14 cellular contexts compared by ENCODE assay signal in the genomic region with DNA sequence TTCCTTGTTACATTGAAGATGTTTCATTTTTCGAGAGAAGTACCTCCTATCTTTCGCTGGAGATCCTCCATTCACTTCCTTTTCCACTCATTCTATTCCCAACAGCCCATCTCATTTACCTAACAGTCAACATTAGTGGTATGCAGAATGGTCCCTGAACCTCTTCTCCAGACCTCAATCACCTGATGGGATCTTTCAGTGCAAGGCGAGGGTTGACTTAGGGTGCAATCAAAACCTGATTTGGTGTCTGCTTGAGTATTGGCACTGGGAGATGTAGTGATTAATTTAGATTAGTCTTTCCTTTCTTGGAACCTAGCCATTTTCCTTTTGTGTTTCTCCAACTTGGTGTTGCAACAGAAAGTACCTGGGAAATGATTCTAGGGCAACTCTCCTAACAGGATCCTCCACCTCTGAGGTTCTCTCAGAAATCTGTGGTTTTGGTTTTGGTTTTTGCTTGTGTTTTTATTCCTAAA. TPM values are rescaled to one million over a fixed set of nuclear protein-coding genes. Genes with fewer than 3 reads are reported as not detected.
DNase-seq lines count a peak whose midpoint lies in the region; ATAC-seq and TF ChIP-seq lines count a peak whose summit lies in the region.
"Had no signal": no experiment of that assay in that cellular context is flagged by ENCODE, and none has a peak within 500 bp of the region (broad histone marks: within the 10 kb centered on the region; RNA-seq: fewer than 3 reads in every experiment).

No MANE protein-coding gene starts in this region.

- H3K9me2 ChIP-seq in HCT116 (ENCODE audit: insufficient read depth) = no peaks in the 10 kb centered on the region

- H3K27me3 ChIP-seq in HCT116 (ENCODE audit: insufficient read depth, low read length) = no peaks in the 10 kb centered on the region

- H3K36me3 Mint-ChIP-seq in WTC11 = peaks cover 20% of the 10 kb centered on the region

- H3K4me1 Mint-ChIP-seq in WTC11 = peaks cover 18% of the 10 kb centered on the region

- RAD21 ChIA-PET in HCT116 (lab: Charles Lee; ENCODE audit: low non-redundant PET in 1 of 2, low total read pairs in 2 of 2, uncharacterized antibody in 2 of 2, unreplicated experiment in 2 of 2) = no interaction called here

- H3K4me1 ChIP-seq in HCT116 (ENCODE audit: control insufficient read depth in 1 of 2, insufficient read depth in 2 of 2, low read length in 2 of 2) = no peaks in the 10 kb centered on the region

- intact Hi-C loops in HCT116 (cut with micrococcal nuclease) = no loop called here

- H3K27ac Mint-ChIP-seq in WTC11 = peak overlapping the region; percentile 42; the same call in 1 of the 2 replicates

- no peak overlapping the region for H3K4me3 ChIP-seq in HCT116 (replicated peaks in 1 of 2; ENCODE audit: low read depth in 1 of 2, low read length in 2 of 2)

- no peaks in the 10 kb centered on the region for H3K27me3 Mint-ChIP-seq in WTC11 (ENCODE audit: low read depth)

- no peaks in the 10 kb centered on the region for H3K9me3 ChIP-seq in HCT116 (ENCODE audit: control insufficient read depth in 1 of 2, insufficient read depth in 1 of 2, low read depth in 1 of 2, low read length in 2 of 2)

- BruUV-seq in HCT116 (replicated peaks; lab: Mats Ljungman, UMichigan) = no TSS peak

- no peak for TF ChIP-seq POLR2A in HCT116 (IDR thresholded peaks at IDR 0.05; ENCODE audit: borderline replicate concordance, extremely low read depth, insufficient read depth, insufficient read length)

- peaks cover 11 to 13% of the 10 kb centered on the region in 2 experiments; a peak in 3 of 4 replicates for H3K36me3 ChIP-seq in HCT116 (ENCODE audit: control insufficient read depth in 1 of 2, insufficient read depth in 2 of 2, low read length in 2 of 2)

- TF ChIP-seq RAD21 in HCT116 (IDR thresholded peaks at IDR 0.05; ENCODE audit: low read depth) = no peak

- TF ChIP-seq CTCF in HCT116 (IDR thresholded peaks at IDR 0.05 in 2 of 3, conservative IDR thresholded peaks at IDR 0.05 in 1 of 3; ENCODE audit: borderline replicate concordance in 1 of 3, insufficient read depth in 1 of 3, low read depth in 2 of 3, low read length in 2 of 3) = no peak
- TF ChIP-seq CTCF in WTC11 (IDR thresholded peaks at IDR 0.05) = no peak

- H2AFZ ChIP-seq in HCT116 (ENCODE audit: low read depth, low read length, poor library complexity, severe bottlenecking) = no peak overlapping the region

- no peaks in the 10 kb centered on the region for H3K79me2 ChIP-seq in HCT116 (ENCODE audit: insufficient read depth, low read length)

- H4K20me1 ChIP-seq in HCT116 (ENCODE audit: insufficient read depth) = no peaks in the 10 kb centered on the region

- DNase-seq in NCI-H2107 treated with DMSO at 0.1 percent for 48 hours (lab: John Stamatoyannopoulos, UW; ENCODE audit: unreplicated experiment) (peak; percentile 56), NCI-H2107 (lab: John Stamatoyannopoulos, UW) (no peak), HCT116 (ENCODE audit: low read depth, low spot score) (no peak), WTC11 (ENCODE audit: low spot score) (no peak), left lobe of liver (ENCODE audit: low spot score) (no peak), NCI-H187 (lab: John Stamatoyannopoulos, UW) (no peak)
- DNase-seq: amygdala; effector CD4-positive, alpha-beta T cell; left cardiac atrium; NCI-H1694 treated with DMSO at 0.1 percent for 48 hours; nucleus accumbens; T-helper 9 cell had no signal

- no peak for ATAC-seq in HCT116
- ATAC-seq in WTC11 = peak; percentile 27
- ATAC-seq in left lobe of liver = peak; percentile 45
- ATAC-seq in HG03135 (IDR thresholded peaks at IDR 0.05; ENCODE audit: unreplicated experiment) = no peak
- no peak for ATAC-seq in HG03108 (IDR thresholded peaks at IDR 0.05; ENCODE audit: unreplicated experiment)

- H3K27ac ChIP-seq in HCT116 (ENCODE audit: low read depth, low read length) = no peak overlapping the region

- H3K9ac ChIP-seq in HCT116 (ENCODE audit: low read length) = no peak overlapping the region

- CTCF ChIA-PET in HCT116 (lab: Charles Lee) (no interaction called here), WTC11 (lab: Charles Lee) (interaction anchor here (0.6 kb wide), 1 partner anchor 189 kb away, joined by 3 read pairs; no protein-coding TSS in a partner anchor)

- H3K9me3 Mint-ChIP-seq in WTC11 = no peaks in the 10 kb centered on the region

- H3K4me3 Mint-ChIP-seq in WTC11 = no peak overlapping the region

- no peak overlapping the region for H3K4me2 ChIP-seq in HCT116 (ENCODE audit: low read length)

- POLR2A ChIA-PET in HCT116 (lab: Charles Lee) (no interaction called here), WTC11 (lab: Charles Lee) (interaction anchor here (1.3 kb wide), 1 partner anchor 31 kb away, joined by 5 read pairs; no protein-coding TSS in a partner anchor)

TF ChIP-seq in HCT116, 20 proteins besides CTCF, POLR2A, EP300 and RAD21:
- TF ChIP-seq EGR1 (IDR thresholded peaks at IDR 0.05; ENCODE audit: low read depth) (no peak), POLR2AphosphoS5 (IDR thresholded peaks at IDR 0.05; ENCODE audit: low read depth, low read length) (0 out of 2 replicates have a peak, but pooled peaks have one; percentile 5)
- TF ChIP-seq, protein P1, sequence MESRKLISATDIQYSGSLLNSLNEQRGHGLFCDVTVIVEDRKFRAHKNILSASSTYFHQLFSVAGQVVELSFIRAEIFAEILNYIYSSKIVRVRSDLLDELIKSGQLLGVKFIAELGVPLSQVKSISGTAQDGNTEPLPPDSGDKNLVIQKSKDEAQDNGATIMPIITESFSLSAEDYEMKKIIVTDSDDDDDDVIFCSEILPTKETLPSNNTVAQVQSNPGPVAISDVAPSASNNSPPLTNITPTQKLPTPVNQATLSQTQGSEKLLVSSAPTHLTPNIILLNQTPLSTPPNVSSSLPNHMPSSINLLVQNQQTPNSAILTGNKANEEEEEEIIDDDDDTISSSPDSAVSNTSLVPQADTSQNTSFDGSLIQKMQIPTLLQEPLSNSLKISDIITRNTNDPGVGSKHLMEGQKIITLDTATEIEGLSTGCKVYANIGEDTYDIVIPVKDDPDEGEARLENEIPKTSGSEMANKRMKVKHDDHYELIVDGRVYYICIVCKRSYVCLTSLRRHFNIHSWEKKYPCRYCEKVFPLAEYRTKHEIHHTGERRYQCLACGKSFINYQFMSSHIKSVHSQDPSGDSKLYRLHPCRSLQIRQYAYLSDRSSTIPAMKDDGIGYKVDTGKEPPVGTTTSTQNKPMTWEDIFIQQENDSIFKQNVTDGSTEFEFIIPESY (IDR thresholded peaks at IDR 0.05; ENCODE audit: extremely low read depth, insufficient replicate concordance, low read length) = no peak
TF ChIP-seq in HCT116: peak in this region for 1.

TF ChIP-seq in WTC11, 78 proteins besides CTCF, POLR2A, EP300 and RAD21:
- TF ChIP-seq, protein P2, sequence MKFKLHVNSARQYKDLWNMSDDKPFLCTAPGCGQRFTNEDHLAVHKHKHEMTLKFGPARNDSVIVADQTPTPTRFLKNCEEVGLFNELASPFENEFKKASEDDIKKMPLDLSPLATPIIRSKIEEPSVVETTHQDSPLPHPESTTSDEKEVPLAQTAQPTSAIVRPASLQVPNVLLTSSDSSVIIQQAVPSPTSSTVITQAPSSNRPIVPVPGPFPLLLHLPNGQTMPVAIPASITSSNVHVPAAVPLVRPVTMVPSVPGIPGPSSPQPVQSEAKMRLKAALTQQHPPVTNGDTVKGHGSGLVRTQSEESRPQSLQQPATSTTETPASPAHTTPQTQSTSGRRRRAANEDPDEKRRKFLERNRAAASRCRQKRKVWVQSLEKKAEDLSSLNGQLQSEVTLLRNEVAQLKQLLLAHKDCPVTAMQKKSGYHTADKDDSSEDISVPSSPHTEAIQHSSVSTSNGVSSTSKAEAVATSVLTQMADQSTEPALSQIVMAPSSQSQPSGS (CRISPR knock-in tag; IDR thresholded peaks at IDR 0.05; ENCODE audit: borderline replicate concordance, low read depth) = no peak
- TF ChIP-seq EMX1 (CRISPR knock-in tag; IDR thresholded peaks at IDR 0.05) = peak; percentile 57; the same call in 1 of the 2 replicates
TF ChIP-seq in WTC11: peak in this region for 1.

RNA-seq across cellular contexts. Expression of a gene that starts 18.4 kb away (rescaled TPM):
- total RNA-seq in HCT116 (2021; ENCODE audit: unreplicated experiment) (253 TPM), WTC11 (2021) (228 to 250 TPM (median 236 TPM) in 3 replicates), left lobe of liver (92.3 TPM)
- 114 and 120 TPM in 2 replicates for polyA plus RNA-seq in HCT116 (2012)

Comparison
In these comparisons a context has a peak if more than half of its experiments do, and no peak if none do; other contexts are left out.
1. ATAC-seq: peak in WTC11 (single experiment) and left lobe of liver (single experiment); none in HCT116 (single experiment), HG03135 (single experiment) and HG03108 (single experiment).